In the genomic region with DNA sequence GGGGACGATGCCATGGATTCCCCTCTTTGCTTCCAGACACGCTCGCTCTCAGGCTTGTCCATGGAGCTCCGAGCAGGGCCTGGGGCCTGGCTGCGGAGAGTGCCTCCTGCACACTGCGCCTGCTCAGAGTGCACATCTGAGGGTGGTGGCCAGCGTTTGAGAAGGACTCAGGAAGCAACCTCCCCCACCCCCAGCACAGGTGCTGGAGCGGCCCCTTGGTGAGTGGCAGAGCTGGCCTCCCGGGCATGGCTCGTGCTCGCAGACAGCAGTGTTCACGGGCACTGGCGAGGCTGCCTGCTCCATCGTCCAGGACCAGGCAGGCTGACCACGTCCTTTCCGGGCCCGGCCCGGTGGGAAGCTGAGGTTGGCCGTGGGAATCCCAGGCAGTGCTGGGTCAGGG, we compare ENCODE assay signal across 13 cellular contexts. TPM values are rescaled to one million over a fixed set of nuclear protein-coding genes. Genes with fewer than 3 reads are reported as not detected.
"Had no signal": no experiment of that assay in that cellular context is flagged by ENCODE, and none has a peak within 500 bp of the region (broad histone marks: within the 10 kb centered on the region; RNA-seq: fewer than 3 reads in every experiment).

No MANE protein-coding gene starts in this region.

- H3K27ac Mint-ChIP-seq: activated T-helper 2 cell treated with anti-CD3 and anti-CD28 coated beads, Interferon-gamma antibody, Interleukin-2, Interleukin-4, amounts not matched to agents 10 μg/mL and 5 μg/mL and 100 μg/mL, durations not matched to agents 14 hours and 24 hours and 36 hours; neural progenitor cell; stimulated activated naive CD8-positive, alpha-beta T cell treated with anti-CD3 and anti-CD28 coated beads, Interleukin-15, amount 100 ng/mL, for 72 hours had no signal

- ATAC-seq: activated CD4-positive, CD25-positive, alpha-beta regulatory T cell treated with anti-CD3 and anti-CD28 coated beads, Interleukin-2, amount 50 U/mL, for 24 hours; pancreas; stimulated activated naive CD8-positive, alpha-beta T cell treated with anti-CD3 and anti-CD28 coated beads, Interleukin-15, amount 100 ng/mL, for 72 hours had no signal

- H3K27ac ChIP-seq: cardiac muscle cell, neural progenitor cell, pancreas, thoracic aorta had no signal

- H3K4me1 ChIP-seq: pancreas had no signal

- H3K4me3 ChIP-seq: adrenal gland, cardiac muscle cell, left ventricle myocardium inferior, neural progenitor cell, pancreas, thoracic aorta had no signal

- H3K36me3 ChIP-seq: adrenal gland, cardiac muscle cell, left ventricle myocardium inferior, neural progenitor cell, pancreas, thoracic aorta had no signal

- H3K4me3 Mint-ChIP-seq: stimulated activated naive CD8-positive, alpha-beta T cell treated with anti-CD3 and anti-CD28 coated beads, Interleukin-15, amount 100 ng/mL, for 72 hours had no signal

- H2AFZ ChIP-seq: neural progenitor cell had no signal

- DNase-seq: activated CD4-positive, alpha-beta T cell treated with anti-CD3 and anti-CD28 coated beads, Interleukin-2, amount 50 U/mL, for 4 hours; activated naive CD4-positive, alpha-beta T cell treated with anti-CD3 and anti-CD28 coated beads, Interleukin-2, amount 50 U/mL, for 16 hours; left ventricle myocardium inferior; mesenchymal stem cell; stimulated activated naive CD8-positive, alpha-beta T cell treated with anti-CD3 and anti-CD28 coated beads, Interleukin-15, amount 100 ng/mL, for 72 hours had no signal

- H3K9ac ChIP-seq: neural progenitor cell had no signal

- H3K27me3 ChIP-seq: adrenal gland, cardiac muscle cell, neural progenitor cell, pancreas had no signal

- H3K9me3 ChIP-seq: pancreas, thoracic aorta had no signal

- H3K4me2 ChIP-seq: neural progenitor cell had no signal

RNA-seq across cellular contexts. Expression of a gene that starts 26.1 kb away (rescaled TPM):
- polyA plus RNA-seq: keratinocyte had no signal
